ENCODE assay signal across 8 cellular contexts in the genomic region with DNA sequence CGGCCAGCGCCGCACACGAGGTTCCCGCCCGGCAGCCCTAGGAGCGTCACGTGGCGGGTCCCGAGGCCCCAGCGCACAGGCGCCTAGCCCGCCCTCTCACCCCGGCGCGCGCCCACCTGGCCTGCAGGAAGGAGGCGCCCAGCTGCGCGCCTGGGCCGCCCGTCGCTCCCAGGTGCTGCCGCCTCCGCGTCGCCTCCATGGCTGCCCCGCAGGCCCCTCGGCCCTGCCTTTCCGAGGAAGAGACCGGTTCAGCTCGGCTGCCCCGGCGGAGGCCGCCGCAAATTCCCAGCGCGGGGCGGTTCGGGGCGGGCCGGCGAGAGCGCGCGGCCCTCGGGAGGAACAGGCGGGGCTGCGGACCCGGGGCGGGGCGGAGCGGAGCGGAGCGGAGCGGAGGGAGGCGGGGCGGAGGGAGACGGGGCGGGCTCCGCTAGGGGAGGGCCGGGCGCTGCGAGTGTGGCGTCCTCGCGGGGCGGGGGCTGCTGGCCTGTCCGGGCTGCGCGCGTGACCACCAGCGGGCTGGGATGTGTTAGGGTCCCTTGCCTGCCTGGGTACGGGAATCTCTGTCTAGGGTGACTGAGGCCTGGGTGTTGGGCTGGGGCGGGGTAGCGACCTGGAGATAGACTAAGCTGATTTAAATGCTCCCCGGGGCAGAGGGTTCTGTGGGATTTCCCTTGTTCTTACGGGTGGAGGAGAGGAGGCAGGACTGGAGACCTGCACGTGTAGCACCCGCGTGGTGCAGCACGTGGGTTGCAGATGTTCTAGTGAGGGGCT. TPM values are rescaled to one million over a fixed set of nuclear protein-coding genes. Genes with fewer than 3 reads are reported as not detected.
DNase-seq lines count a peak whose midpoint lies in the region; ATAC-seq and TF ChIP-seq lines count a peak whose summit lies in the region.

A gene (minus strand): TSS at position 343 of the 771 bp plus-strand sequence. CDS start 144 bp downstream, at position 199.

- H3K27ac ChIP-seq in adipose tissue (ENCODE audit: low read depth, low read length) = no peak within 1 kb of the TSS
- H3K27ac ChIP-seq in heart left ventricle = peak within 1 kb of the TSS in 11 of 12 donors; percentile 61 to 90 (median 78)

- H3K4me3 ChIP-seq in GM12875 (ENCODE audit: low read depth, low read length) (peak within 1 kb of the TSS; percentile 90), heart left ventricle (peak within 1 kb of the TSS; percentile 78 to 99 (median 93))

- H3K9me3 Mint-ChIP-seq in T-cell = no peaks in the 10 kb centered on the region
- no peaks in the 10 kb centered on the region for H3K9me3 Mint-ChIP-seq in type B pancreatic cell

- CTCF ChIA-PET in T-cell (lab: Charles Lee) = interaction anchor here in 1 of 2 donors (1.4 kb wide), 1 partner anchor 48 kb away, joined by 4 read pairs; a partner anchor contains a TSS

- intact Hi-C loops in heart left ventricle (cut with DNase I) = loop anchor here in 1 of 10 donors (10.0 kb wide), 1 partner anchor 65 kb away; no protein-coding TSS in a partner anchor
- intact Hi-C loops in posterior vena cava (cut with DNase I) = no loop called here

- H3K27me3 Mint-ChIP-seq in T-cell (peaks cover 4 to 6% of the 10 kb centered on the region in 2 donors), type B pancreatic cell (peaks cover 4% of the 10 kb centered on the region)

- H3K36me3 Mint-ChIP-seq in T-cell (no peaks in the 10 kb centered on the region), type B pancreatic cell (peaks cover 4% of the 10 kb centered on the region)

- no peak for TF ChIP-seq CTCF in GM12875 (IDR thresholded peaks at IDR 0.05; ENCODE audit: borderline replicate concordance, insufficient read depth, low read depth, low read length)
- TF ChIP-seq CTCF in heart left ventricle (IDR thresholded peaks at IDR 0.05) = peak in 2 of 12 donors; percentile 5 to 11
- no peak for TF ChIP-seq CTCF in type B pancreatic cell (conservative IDR thresholded peaks at IDR 0.05)

- peak within 1 kb of the TSS; percentile 86 to 90 for H3K27ac Mint-ChIP-seq in T-cell
- H3K27ac Mint-ChIP-seq in type B pancreatic cell = peak within 1 kb of the TSS; percentile 91

- DNase-seq in NCI-H1092 treated with DMSO at 0.1 percent for 48 hours (lab: John Stamatoyannopoulos, UW) (peak; percentile 75), T-cell (peak; percentile 62 to 86 (median 74)), heart left ventricle (peak; percentile 82 to 91 (median 85)), posterior vena cava (ENCODE audit: low spot score) (peak; percentile 94), type B pancreatic cell (ENCODE audit: extremely low spot score, unreplicated experiment) (peak; percentile 88)

- WGBS in adipose tissue, 3 donors = 1% methylated on average over 63 to 78 of the region's 82 CpGs
- 0 to 1% (median 1%) methylated on average over 23 to 82 of the region's 82 CpGs for WGBS in heart left ventricle, 4 donors

- H3K9me3 ChIP-seq in heart left ventricle = no peaks in the 10 kb centered on the region

- POLR2A ChIA-PET in T-cell (lab: Charles Lee) = interaction anchor here (0.5 to 0.6 kb wide), 5 partner anchors 46 to 1760 kb away, joined by 3 to 12 read pairs (median 6); no protein-coding TSS in a partner anchor

- H3K4me1 ChIP-seq in heart left ventricle = peaks cover 0 to 42% (median 14%) of the 10 kb centered on the region in 12 donors

- peak within 1 kb of the TSS; percentile 77 to 94 (median 90) for H3K4me3 Mint-ChIP-seq in T-cell
- peak within 1 kb of the TSS; percentile 94 for H3K4me3 Mint-ChIP-seq in type B pancreatic cell

- no peaks in the 10 kb centered on the region for H3K36me3 ChIP-seq in heart left ventricle

- H3K4me1 Mint-ChIP-seq in T-cell = peaks cover 28 to 39% (median 35%) of the 10 kb centered on the region in 3 donors
- peaks cover 51% of the 10 kb centered on the region for H3K4me1 Mint-ChIP-seq in type B pancreatic cell (ENCODE audit: unreplicated experiment)

- TF ChIP-seq POLR2A in heart left ventricle (IDR thresholded peaks at IDR 0.05) = peak in 1 of 2 donors; percentile 56

- H3K27me3 ChIP-seq in heart left ventricle = no peaks in the 10 kb centered on the region

- ATAC-seq in HG02610 (IDR thresholded peaks at IDR 0.05; ENCODE audit: unreplicated experiment) (peak; percentile 74), T-cell (replicated peaks in 1 of 4) (peak; percentile 85 to 95 (median 90)), heart left ventricle (peak; percentile 78 to 98 (median 94))

RNA-seq across cellular contexts. Expression of the gene that starts here (rescaled TPM):
- total RNA-seq in T-cell (10 to 100 TPM; 15.4 to 24.0 (median 17.9) TPM), heart left ventricle (10 to 100 TPM in 3 of 9 donors, 1 to 10 TPM in 6; 5.6 to 24.1 (median 8.9) TPM), posterior vena cava (10 to 100 TPM; 14.9 TPM), type B pancreatic cell (ENCODE audit: low replicate concordance) (29.5 and 43.0 TPM in 2 replicates)
- polyA plus RNA-seq in adipose tissue (10 to 100 TPM; 10.5 to 15.7 (median 15.0) TPM), heart left ventricle (10 to 100 TPM in 1 of 2 donors, 1 to 10 TPM in 1; 8.6 to 19.0 TPM)
